In the genomic region with DNA sequence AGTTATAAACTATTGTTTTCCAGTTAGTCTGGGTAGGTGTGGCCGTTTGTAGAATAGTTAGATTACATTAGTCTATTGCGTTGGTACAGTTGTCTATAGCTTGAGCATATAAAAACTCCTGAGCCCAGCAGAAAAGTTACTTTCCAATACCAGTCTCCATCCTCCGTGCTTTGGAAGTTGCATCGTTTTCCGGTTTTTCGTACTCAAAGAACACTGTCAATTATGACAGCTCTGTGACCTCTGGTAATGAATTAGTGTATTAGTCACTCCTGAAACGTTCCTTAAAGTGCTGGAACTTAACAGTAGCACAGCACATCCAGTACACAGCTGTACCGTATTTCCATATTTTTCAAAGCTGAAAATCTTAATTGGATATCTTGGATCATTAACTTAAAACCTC, we compare ENCODE assay signal across 8 cellular contexts. TPM values are rescaled to one million over a fixed set of nuclear protein-coding genes. Genes with fewer than 3 reads are reported as not detected.
DNase-seq lines count a peak whose midpoint lies in the region; ATAC-seq and TF ChIP-seq lines count a peak whose summit lies in the region.

No MANE protein-coding gene starts in this region.

- no peak for ATAC-seq in left lobe of liver

- no peaks in the 10 kb centered on the region for H3K9me3 Mint-ChIP-seq in neural progenitor cell

- 2 to 6% methylated on average over 8 of the region's 8 CpGs for WGBS in esophagus, 2 donors

- TF ChIP-seq CTCF in GM12865 (IDR thresholded peaks at IDR 0.05; ENCODE audit: insufficient read depth, low read depth, low read length, missing control alignments) (no peak), neural progenitor cell (IDR thresholded peaks at IDR 0.05) (no peak)

- peak overlapping the region; percentile 97 for H3K27ac Mint-ChIP-seq in neural progenitor cell

- H3K4me1 ChIP-seq in esophagus (ENCODE audit: control insufficient read depth in 2 of 2, insufficient read depth in 2 of 2, low read length in 1 of 2) = no peaks in the 10 kb centered on the region
- H3K4me1 ChIP-seq in neural progenitor cell = peaks cover 28% of the 10 kb centered on the region

- peaks cover 31% of the 10 kb centered on the region for H3K4me1 Mint-ChIP-seq in neural progenitor cell

- no peaks in the 10 kb centered on the region for H3K27me3 Mint-ChIP-seq in neural progenitor cell (ENCODE audit: insufficient read depth, low read depth)

- H3K27ac ChIP-seq in esophagus (ENCODE audit: low read depth in 2 of 2, low read length in 1 of 2) = peak overlapping the region; percentile 98
- H3K27ac ChIP-seq in neural progenitor cell = peak overlapping the region; percentile 97

- CTCF ChIA-PET in HEK293T (lab: Yijun Ruan, JAX) = interaction anchor here (0.6 to 1.4 kb wide), 3 partner anchors 36 to 473 kb away, joined by 3 to 5 read pairs (median 4); no protein-coding TSS in a partner anchor

- H3K9me3 ChIP-seq in esophagus (ENCODE audit: control insufficient read depth in 2 of 2, insufficient read depth in 1 of 2, low read depth in 1 of 2, low read length in 1 of 2) (no peaks in the 10 kb centered on the region), neural progenitor cell (ENCODE audit: low read depth) (no peaks in the 10 kb centered on the region)

- POLR2A ChIA-PET in HEK293T (lab: Yijun Ruan, JAX) = interaction anchor here (0.9 to 3.5 kb wide), 8 partner anchors 12 to 152 kb away, joined by 3 to 19 read pairs (median 4); partner anchors contain the start of genes SIAE and SPA17

- H3K9ac ChIP-seq in neural progenitor cell = peak overlapping the region; percentile 88

- peak overlapping the region; percentile 89 for H3K4me3 Mint-ChIP-seq in neural progenitor cell

- peak overlapping the region; percentile 93 for H2AFZ ChIP-seq in neural progenitor cell (replicated peaks)

- no peaks in the 10 kb centered on the region for H3K27me3 ChIP-seq in esophagus (ENCODE audit: control insufficient read depth in 1 of 2, insufficient read depth in 2 of 2, low read length in 2 of 2)
- H3K27me3 ChIP-seq in neural progenitor cell = no peaks in the 10 kb centered on the region

- peak overlapping the region; percentile 82 for H3K4me3 ChIP-seq in GM12865 (ENCODE audit: low read depth, low read length)
- H3K4me3 ChIP-seq in esophagus (ENCODE audit: low read depth in 1 of 2, low read length in 2 of 2) = peak overlapping the region in 1 of 2 donors; percentile 99
- H3K4me3 ChIP-seq in neural progenitor cell = peak overlapping the region; percentile 76

- peaks cover 54% of the 10 kb centered on the region for H3K79me2 ChIP-seq in neural progenitor cell (ENCODE audit: low read depth)

- peaks cover 11% of the 10 kb centered on the region for H3K36me3 Mint-ChIP-seq in neural progenitor cell

- DNase-seq in GM12865 (ENCODE audit: low read depth) (no peak), RPMI7951 (ENCODE audit: low read depth) (peak; percentile 65), neural progenitor cell (ENCODE audit: low spot score) (no peak), HEK293T (ENCODE audit: extremely low spot score) (no peak), NCI-H446 treated with DMSO at 0.1 percent for 48 hours (lab: John Stamatoyannopoulos, UW) (no peak), left lobe of liver (ENCODE audit: low spot score) (no peak)
- no peak for DNase-seq in stimulated activated CD4-positive, alpha-beta T cell treated with anti-CD3 and anti-CD28 coated beads, Interleukin-4, amount 100 ng/mL, for 24 hours

- H3K4me2 ChIP-seq in neural progenitor cell = peak overlapping the region; percentile 91

- H3K36me3 ChIP-seq in esophagus (ENCODE audit: control insufficient read depth in 2 of 2, insufficient read depth in 2 of 2, low read length in 1 of 2) (no peaks in the 10 kb centered on the region), neural progenitor cell (no peaks in the 10 kb centered on the region)

- peaks cover 28% of the 10 kb centered on the region for H3F3A ChIP-seq in neural progenitor cell (ENCODE audit: low read depth)

- H4K20me1 ChIP-seq in neural progenitor cell (ENCODE audit: low read depth) = peaks cover 32% of the 10 kb centered on the region

TF ChIP-seq in HEK293T, 16 proteins besides CTCF, POLR2A, EP300 and RAD21:
- TF ChIP-seq FOXM1 (IDR thresholded peaks at IDR 0.05; ENCODE audit: borderline replicate concordance) = no peak
- TF ChIP-seq FOXK2 (IDR thresholded peaks at IDR 0.05) = no peak
- TF ChIP-seq ARNT (IDR thresholded peaks at IDR 0.05) = no peak
- no peak for TF ChIP-seq CTBP1 (IDR thresholded peaks at IDR 0.05; ENCODE audit: borderline replicate concordance)
- TF ChIP-seq PKNOX1 (IDR thresholded peaks at IDR 0.05) = no peak
- TF ChIP-seq NFRKB (IDR thresholded peaks at IDR 0.05) = no peak

RNA-seq across cellular contexts. Expression of gene MSANTD2, which starts 0.8 kb away (rescaled TPM):
- total RNA-seq in RPMI7951 (2014; rRNA removed; shearing (Covaris generic)) = 9.3 and 15.0 TPM in 2 replicates
- 1 to 10 TPM; 3.8 to 9.3 TPM for polyA plus RNA-seq in esophagus
- total RNA-seq in neural progenitor cell (ENCODE audit: low replicate concordance) (35.8 and 41.9 TPM in 2 replicates), left lobe of liver (4.9 TPM)

RNA-seq across cellular contexts. Expression of gene ESAM, which starts 38.9 kb away (rescaled TPM):
- total RNA-seq in RPMI7951 (2014; rRNA removed; shearing (Covaris generic)) = not detected in 2 replicates
- 10 to 100 TPM; 16.8 to 34.1 TPM for polyA plus RNA-seq in esophagus
- 0.26 and 0.81 TPM in 2 replicates for total RNA-seq in neural progenitor cell (ENCODE audit: low replicate concordance)
- 10.5 TPM for total RNA-seq in left lobe of liver

RNA-seq across cellular contexts. Expression of gene VSIG2, which starts 49.0 kb away (rescaled TPM):
- total RNA-seq in RPMI7951 (2014; rRNA removed; shearing (Covaris generic)) = not detected in 2 replicates
- 10 to 100 TPM in 1 of 2 donors, 1 to 10 TPM in 1; 9.7 to 51.4 TPM for polyA plus RNA-seq in esophagus
- total RNA-seq in neural progenitor cell (ENCODE audit: low replicate concordance) (not detected in 2 replicates), left lobe of liver (1.3 TPM)
